In genomic region chr1:44802306-44803061, GRCh38 we compare ENCODE assay signal across 1 cellular context.
TF ChIP-seq lines count a peak whose summit lies in the region.

No MANE protein-coding gene starts in this region.

TF ChIP-seq in HepG2, 621 proteins besides CTCF, POLR2A, EP300 and RAD21 (continues in another document):
- TF ChIP-seq PATZ1 (CRISPR knock-in tag; IDR thresholded peaks at IDR 0.05): 0 out of 2 replicates have a peak, but pooled peaks have one; percentile 43
- no peak for TF ChIP-seq ZNF629 (CRISPR knock-in tag; conservative IDR thresholded peaks at IDR 0.05)
- TF ChIP-seq, protein P1, sequence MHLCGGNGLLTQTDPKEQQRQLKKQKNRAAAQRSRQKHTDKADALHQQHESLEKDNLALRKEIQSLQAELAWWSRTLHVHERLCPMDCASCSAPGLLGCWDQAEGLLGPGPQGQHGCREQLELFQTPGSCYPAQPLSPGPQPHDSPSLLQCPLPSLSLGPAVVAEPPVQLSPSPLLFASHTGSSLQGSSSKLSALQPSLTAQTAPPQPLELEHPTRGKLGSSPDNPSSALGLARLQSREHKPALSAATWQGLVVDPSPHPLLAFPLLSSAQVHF (CRISPR knock-in tag; IDR thresholded peaks at IDR 0.05): no peak
- TF ChIP-seq ZSCAN30 (CRISPR knock-in tag; IDR thresholded peaks at IDR 0.05): no peak
- TF ChIP-seq USF2 (IDR thresholded peaks at IDR 0.05; ENCODE audit: low read depth, low read length): no peak
- TF ChIP-seq USF2 (CRISPR knock-in tag; IDR thresholded peaks at IDR 0.05; ENCODE audit: borderline replicate concordance): no peak
- TF ChIP-seq NCOA2 (CRISPR knock-in tag; IDR thresholded peaks at IDR 0.05): no peak
- no peak for TF ChIP-seq NR3C1 (CRISPR knock-in tag; IDR thresholded peaks at IDR 0.05)
- TF ChIP-seq SIN3A (IDR thresholded peaks at IDR 0.05; ENCODE audit: borderline replicate concordance, low read depth, low read length): no peak
- no peak for TF ChIP-seq RXRA (CRISPR knock-in tag; IDR thresholded peaks at IDR 0.05)
- TF ChIP-seq REXO4 (CRISPR knock-in tag; IDR thresholded peaks at IDR 0.05; ENCODE audit: borderline replicate concordance): no peak
- no peak for TF ChIP-seq CSRNP1 (CRISPR knock-in tag; IDR thresholded peaks at IDR 0.05)
- TF ChIP-seq ZNF761 (CRISPR knock-in tag; conservative IDR thresholded peaks at IDR 0.05): no peak
- TF ChIP-seq, protein P2, sequence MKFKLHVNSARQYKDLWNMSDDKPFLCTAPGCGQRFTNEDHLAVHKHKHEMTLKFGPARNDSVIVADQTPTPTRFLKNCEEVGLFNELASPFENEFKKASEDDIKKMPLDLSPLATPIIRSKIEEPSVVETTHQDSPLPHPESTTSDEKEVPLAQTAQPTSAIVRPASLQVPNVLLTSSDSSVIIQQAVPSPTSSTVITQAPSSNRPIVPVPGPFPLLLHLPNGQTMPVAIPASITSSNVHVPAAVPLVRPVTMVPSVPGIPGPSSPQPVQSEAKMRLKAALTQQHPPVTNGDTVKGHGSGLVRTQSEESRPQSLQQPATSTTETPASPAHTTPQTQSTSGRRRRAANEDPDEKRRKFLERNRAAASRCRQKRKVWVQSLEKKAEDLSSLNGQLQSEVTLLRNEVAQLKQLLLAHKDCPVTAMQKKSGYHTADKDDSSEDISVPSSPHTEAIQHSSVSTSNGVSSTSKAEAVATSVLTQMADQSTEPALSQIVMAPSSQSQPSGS (CRISPR knock-in tag; IDR thresholded peaks at IDR 0.05): no peak
- peak; percentile 58 for TF ChIP-seq ZNF687 (CRISPR knock-in tag; IDR thresholded peaks at IDR 0.05)
- peak; percentile 91 for TF ChIP-seq TFAP4 (IDR thresholded peaks at IDR 0.05; ENCODE audit: borderline replicate concordance, low read depth)
- TF ChIP-seq CSRNP2 (CRISPR knock-in tag; conservative IDR thresholded peaks at IDR 0.05; ENCODE audit: low read depth): no peak
- no peak for TF ChIP-seq MIER2 (CRISPR knock-in tag; IDR thresholded peaks at IDR 0.05)
- TF ChIP-seq, protein P3, sequence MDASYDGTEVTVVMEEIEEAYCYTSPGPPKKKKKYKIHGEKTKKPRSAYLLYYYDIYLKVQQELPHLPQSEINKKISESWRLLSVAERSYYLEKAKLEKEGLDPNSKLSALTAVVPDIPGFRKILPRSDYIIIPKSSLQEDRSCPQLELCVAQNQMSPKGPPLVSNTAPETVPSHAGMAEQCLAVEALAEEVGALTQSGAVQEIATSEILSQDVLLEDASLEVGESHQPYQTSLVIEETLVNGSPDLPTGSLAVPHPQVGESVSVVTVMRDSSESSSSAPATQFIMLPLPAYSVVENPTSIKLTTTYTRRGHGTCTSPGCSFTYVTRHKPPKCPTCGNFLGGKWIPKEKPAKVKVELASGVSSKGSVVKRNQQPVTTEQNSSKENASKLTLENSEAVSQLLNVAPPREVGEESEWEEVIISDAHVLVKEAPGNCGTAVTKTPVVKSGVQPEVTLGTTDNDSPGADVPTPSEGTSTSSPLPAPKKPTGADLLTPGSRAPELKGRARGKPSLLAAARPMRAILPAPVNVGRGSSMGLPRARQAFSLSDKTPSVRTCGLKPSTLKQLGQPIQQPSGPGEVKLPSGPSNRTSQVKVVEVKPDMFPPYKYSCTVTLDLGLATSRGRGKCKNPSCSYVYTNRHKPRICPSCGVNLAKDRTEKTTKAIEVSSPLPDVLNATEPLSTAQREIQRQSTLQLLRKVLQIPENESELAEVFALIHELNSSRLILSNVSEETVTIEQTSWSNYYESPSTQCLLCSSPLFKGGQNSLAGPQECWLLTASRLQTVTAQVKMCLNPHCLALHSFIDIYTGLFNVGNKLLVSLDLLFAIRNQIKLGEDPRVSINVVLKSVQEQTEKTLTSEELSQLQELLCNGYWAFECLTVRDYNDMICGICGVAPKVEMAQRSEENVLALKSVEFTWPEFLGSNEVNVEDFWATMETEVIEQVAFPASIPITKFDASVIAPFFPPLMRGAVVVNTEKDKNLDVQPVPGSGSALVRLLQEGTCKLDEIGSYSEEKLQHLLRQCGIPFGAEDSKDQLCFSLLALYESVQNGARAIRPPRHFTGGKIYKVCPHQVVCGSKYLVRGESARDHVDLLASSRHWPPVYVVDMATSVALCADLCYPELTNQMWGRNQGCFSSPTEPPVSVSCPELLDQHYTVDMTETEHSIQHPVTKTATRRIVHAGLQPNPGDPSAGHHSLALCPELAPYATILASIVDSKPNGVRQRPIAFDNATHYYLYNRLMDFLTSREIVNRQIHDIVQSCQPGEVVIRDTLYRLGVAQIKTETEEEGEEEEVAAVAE (CRISPR knock-in tag; IDR thresholded peaks at IDR 0.05; ENCODE audit: borderline replicate concordance): no peak
- TF ChIP-seq KLF11 (CRISPR knock-in tag; IDR thresholded peaks at IDR 0.05): no peak
- TF ChIP-seq MAZ (IDR thresholded peaks at IDR 0.05; ENCODE audit: borderline replicate concordance, low read depth, low read length): no peak
- no peak for TF ChIP-seq MAZ (CRISPR knock-in tag; IDR thresholded peaks at IDR 0.05; ENCODE audit: low read depth)
- no peak for TF ChIP-seq ZBTB14 (CRISPR knock-in tag; IDR thresholded peaks at IDR 0.05)
- TF ChIP-seq HOXA3 (CRISPR knock-in tag; IDR thresholded peaks at IDR 0.05): peak; percentile 15; the same call in 1 of the 2 replicates
- TF ChIP-seq ZNF800 (CRISPR knock-in tag; IDR thresholded peaks at IDR 0.05): no peak
- TF ChIP-seq HCFC1 (IDR thresholded peaks at IDR 0.05; ENCODE audit: low read depth, low read length): no peak
- TF ChIP-seq CREB3 (CRISPR knock-in tag; IDR thresholded peaks at IDR 0.05): no peak
